In genomic region chr2:95403204-95403721, GRCh38 we compare ENCODE assay signal across 8 cellular contexts. TPM values are rescaled to one million over a fixed set of nuclear protein-coding genes. Genes with fewer than 3 reads are reported as not detected.
DNase-seq lines count a peak whose midpoint lies in the region; ATAC-seq and FAIRE-seq lines count a peak whose summit lies in the region.
"Not testable (repeated sequence)": the region's sequence is repeated elsewhere in the genome, so short reads cannot be mapped to it uniquely, and the experiment has no call there.

No MANE protein-coding gene starts in this region.

- H3K27ac ChIP-seq in BLaER1: peak overlapping the region; percentile 85
- peak overlapping the region; percentile 68 for H3K27ac ChIP-seq in effector memory CD4-positive, alpha-beta T cell (ENCODE audit: insufficient read depth, low read length, poor library complexity, severe bottlenecking)

- peaks cover 22% of the 10 kb centered on the region for H4K20me1 ChIP-seq in BLaER1

- H3K36me3 ChIP-seq in BLaER1 (peaks cover 19% of the 10 kb centered on the region), NT2/D1 (ENCODE audit: insufficient read depth, insufficient read length, low read length) (peaks cover 12% of the 10 kb centered on the region)
- not testable (repeated sequence) for H3K36me3 ChIP-seq in effector memory CD4-positive, alpha-beta T cell (ENCODE audit: control insufficient read depth, insufficient read depth, low read length); skeletal muscle satellite cell (ENCODE audit: insufficient read depth, low read length)

- H3K9ac ChIP-seq in BLaER1: peak overlapping the region; percentile 88
- peak overlapping the region; percentile 91 for H3K9ac ChIP-seq in NT2/D1 (ENCODE audit: insufficient read length, low read depth)
- H3K9ac ChIP-seq in skeletal muscle satellite cell (ENCODE audit: low read depth, low read length): peak overlapping the region; percentile 94

- H3K4me1 ChIP-seq in BLaER1 (peaks cover 20% of the 10 kb centered on the region), skeletal muscle satellite cell (ENCODE audit: control insufficient read depth, insufficient read depth, low read length) (peaks cover 12% of the 10 kb centered on the region)
- H3K4me1 ChIP-seq in NT2/D1 (ENCODE audit: insufficient read depth, insufficient read length); effector memory CD4-positive, alpha-beta T cell (ENCODE audit: control insufficient read depth, insufficient read depth, low read length, poor library complexity, severe bottlenecking): not testable (repeated sequence)

- DNase-seq in GM19239 (ENCODE audit: insufficient read length, low spot score); NT2/D1 (ENCODE audit: low read depth, low spot score); effector memory CD4-positive, alpha-beta T cell: not testable (repeated sequence)
- DNase-seq in activated CD8-positive, alpha-beta memory T cell treated with anti-CD3 and anti-CD28 coated beads for 24 hours: peak; percentile 66
- peak; percentile 68 for DNase-seq in left lobe of liver (ENCODE audit: low spot score)

- peak overlapping the region; percentile 91 for H3K4me3 ChIP-seq in BLaER1
- peak overlapping the region; percentile 94 for H3K4me3 ChIP-seq in NT2/D1 (ENCODE audit: insufficient read length, low read depth)
- peak overlapping the region; percentile 100 for H3K4me3 ChIP-seq in effector memory CD4-positive, alpha-beta T cell (ENCODE audit: insufficient read depth, low read depth, low read length, poor library complexity, severe bottlenecking)
- peak overlapping the region; percentile 92 for H3K4me3 ChIP-seq in skeletal muscle satellite cell (ENCODE audit: low read length)

- peak; percentile 31 for ATAC-seq in HG03442 (IDR thresholded peaks at IDR 0.05; ENCODE audit: unreplicated experiment)
- ATAC-seq in left lobe of liver: peak; percentile 79

- not testable (repeated sequence) for H3K27me3 ChIP-seq in BLaER1; NT2/D1 (ENCODE audit: insufficient read depth, insufficient read length); effector memory CD4-positive, alpha-beta T cell (replicated peaks; ENCODE audit: control insufficient read depth, insufficient read depth, low read length, poor library complexity, severe bottlenecking); skeletal muscle satellite cell (ENCODE audit: control insufficient read depth, insufficient read depth, low read length)

- peak; percentile 28 for FAIRE-seq in GM19239 (lab: Jason Lieb, UNC)

- not testable (repeated sequence) for H3K9me3 ChIP-seq in BLaER1; NT2/D1 (ENCODE audit: insufficient read depth, low read length); effector memory CD4-positive, alpha-beta T cell (ENCODE audit: control insufficient read depth, low read length); skeletal muscle satellite cell (replicated peaks; ENCODE audit: low read length)

- H3K4me2 ChIP-seq in BLaER1 (peak overlapping the region; percentile 92), skeletal muscle satellite cell (ENCODE audit: low read length) (peak overlapping the region; percentile 92)

RNA-seq across cellular contexts. Expression of gene FAHD2A, which starts 0.8 kb away (rescaled TPM):
- total RNA-seq in left lobe of liver: 75.2 TPM
- total RNA-seq in skeletal muscle satellite cell (2012; rRNA removed): 21.0 and 22.8 TPM in 2 replicates
